In genomic region chr17:20142268-20142667, GRCh38 we compare ENCODE assay signal across 26 cellular contexts.
DNase-seq lines count a peak whose midpoint lies in the region; ATAC-seq, FAIRE-seq and TF ChIP-seq lines count a peak whose summit lies in the region.
"Had no signal": no experiment of that assay in that cellular context is flagged by ENCODE, and none has a peak within 500 bp of the region (broad histone marks: within the 10 kb centered on the region; RNA-seq: fewer than 3 reads in every experiment).

No MANE protein-coding gene starts in this region.

- no peak overlapping the region for H2BK120ac ChIP-seq in trophoblast cell (ENCODE audit: insufficient read depth, low read length, poor library complexity)

- H3K27me3 ChIP-seq in HepG2 (ENCODE audit: control insufficient read depth in 1 of 2, insufficient read depth in 2 of 2, low read length in 2 of 2) (peaks cover 0 to 8% of the 10 kb centered on the region in 2 experiments; a peak in 2 of 5 replicates), right lobe of liver (no peaks in the 10 kb centered on the region), bronchial epithelial cell (ENCODE audit: control insufficient read depth, insufficient read depth, low read length) (no peaks in the 10 kb centered on the region), trophoblast cell (ENCODE audit: insufficient read depth, low read length) (no peaks in the 10 kb centered on the region)
- H3K27me3 ChIP-seq: BE2C, BLaER1 had no signal

- ATAC-seq in HepG2, result no peak
- ATAC-seq in right lobe of liver, result no peak

- H3K79me2 ChIP-seq in HepG2 (ENCODE audit: insufficient read depth, low read length), result no peaks in the 10 kb centered on the region
- no peaks in the 10 kb centered on the region for H3K79me2 ChIP-seq in trophoblast cell (ENCODE audit: control insufficient read depth, insufficient read depth, low read length, poor library complexity)

- no peak overlapping the region for H2AK5ac ChIP-seq in trophoblast cell (ENCODE audit: low read length)

- no peak overlapping the region for H3K4me3 Mint-ChIP-seq in glutamatergic neuron (ENCODE audit: unreplicated experiment)
- H3K4me3 Mint-ChIP-seq: CD14-positive monocyte; CD4-positive, alpha-beta memory T cell; CD4-positive, CD25-positive, alpha-beta regulatory T cell; CD8-positive, alpha-beta memory T cell had no signal

- no peaks in the 10 kb centered on the region for H4K20me1 ChIP-seq in HepG2 (ENCODE audit: insufficient read depth, low read length)
- H4K20me1 ChIP-seq: BLaER1 had no signal

- H2BK12ac ChIP-seq in trophoblast cell (ENCODE audit: low read length), result no peak overlapping the region

- intact Hi-C loops in HepG2 (cut with micrococcal nuclease; ENCODE audit: unreplicated experiment) (no loop called here), right lobe of liver (cut with DNase I) (no loop called here)

- H3K4me1 Mint-ChIP-seq in glutamatergic neuron (ENCODE audit: low read depth, unreplicated experiment), result no peaks in the 10 kb centered on the region
- H3K4me1 Mint-ChIP-seq: CD14-positive monocyte; CD4-positive, alpha-beta memory T cell; CD4-positive, CD25-positive, alpha-beta regulatory T cell; CD8-positive, alpha-beta memory T cell had no signal

- H3K9ac ChIP-seq in HepG2 (ENCODE audit: insufficient read depth, low read depth, low read length) (no peak overlapping the region), trophoblast cell (ENCODE audit: low read length) (no peak overlapping the region)
- H3K9ac ChIP-seq: BLaER1 had no signal

- H3K9me3 ChIP-seq in HepG2 (ENCODE audit: low read length), result no peaks in the 10 kb centered on the region
- H3K9me3 ChIP-seq in right lobe of liver, result no peaks in the 10 kb centered on the region
- no peaks in the 10 kb centered on the region for H3K9me3 ChIP-seq in trophoblast cell (ENCODE audit: insufficient read depth, low read depth, low read length)
- H3K9me3 ChIP-seq: BE2C had no signal

- H3K27ac ChIP-seq in HepG2 (ENCODE audit: extremely low read length, insufficient read depth, low read length), result no peak overlapping the region
- no peak overlapping the region for H3K27ac ChIP-seq in right lobe of liver
- H3K27ac ChIP-seq in trophoblast cell (ENCODE audit: low read depth, low read length), result no peak overlapping the region
- H3K27ac ChIP-seq: 22Rv1, BLaER1 had no signal

- CTCF ChIA-PET in HepG2 (lab: Yijun Ruan, JAX; ENCODE audit: low intra/inter-chr PET ratio, low total read pairs), result no interaction called here

- H3K23ac ChIP-seq in trophoblast cell (ENCODE audit: low read length), result no peak overlapping the region

- no peak overlapping the region for H3K18ac ChIP-seq in trophoblast cell (ENCODE audit: low read length)

- H4K8ac ChIP-seq in trophoblast cell (ENCODE audit: low read depth, low read length), result no peak overlapping the region

- peaks cover 1% of the 10 kb centered on the region for H3K9me3 Mint-ChIP-seq in glutamatergic neuron (ENCODE audit: unreplicated experiment)
- H3K9me3 Mint-ChIP-seq: CD14-positive monocyte; CD8-positive, alpha-beta memory T cell had no signal

- 46% methylated on average over 6 of the region's 6 CpGs for WGBS in HepG2 (ENCODE audit: low lambda C conversion rate)
- 76% methylated on average over 6 of the region's 6 CpGs for WGBS in right lobe of liver (ENCODE audit: insufficient coverage, low coverage, low lambda C conversion rate, missing lambda C conversion rate)
- WGBS in trophoblast cell (ENCODE audit: extremely low coverage, insufficient coverage, insufficient read length), result no CpG with 5 or more reads among the region's 6 CpGs

- no peaks in the 10 kb centered on the region for H3K79me1 ChIP-seq in trophoblast cell (ENCODE audit: low read length)

- H3K4me3 ChIP-seq in HepG2 (replicated peaks in 1 of 3; ENCODE audit: insufficient read depth in 1 of 3, low read depth in 2 of 3, low read length in 3 of 3) (no peak overlapping the region), right lobe of liver (no peak overlapping the region), bronchial epithelial cell (ENCODE audit: low read depth, low read length) (no peak overlapping the region), trophoblast cell (ENCODE audit: low read depth, low read length) (no peak overlapping the region)
- H3K4me3 ChIP-seq: BLaER1 had no signal

- FAIRE-seq in HepG2 (lab: Jason Lieb, UNC), result no peak
- FAIRE-seq in bronchial epithelial cell (lab: Jason Lieb, UNC), result no peak
- FAIRE-seq: GM12891, GM19239 had no signal

- no peak overlapping the region for H3K4ac ChIP-seq in trophoblast cell (ENCODE audit: low read depth, low read length)

- no peak for DNase-seq in HepG2 (ENCODE audit: low spot score)
- no peak for DNase-seq in right lobe of liver
- DNase-seq in bronchial epithelial cell (ENCODE audit: low read depth), result peak; percentile 52
- peak; percentile 33 to 80 for DNase-seq in trophoblast cell
- no peak for DNase-seq in glutamatergic neuron
- no peak for DNase-seq in stimulated activated CD8-positive, alpha-beta memory T cell treated with anti-CD3 and anti-CD28 coated beads, Interleukin-4, amount 100 ng/mL, for 48 hours
- no peak for DNase-seq in iPS-NIHi7 (ENCODE audit: extremely low spot score)
- DNase-seq: ACHN; BE2C; C1 segment of cervical spinal cord; CD4-positive, alpha-beta memory T cell; CD4-positive, CD25-positive, alpha-beta regulatory T cell; CD8-positive, alpha-beta memory T cell; COR-L47; DMS 273 treated with DMSO at 0.1 percent for 48 hours; DMS153; DMS53; DMS79; DND-41; EL; GDM1 had no signal

- H4K91ac ChIP-seq in trophoblast cell (ENCODE audit: low read depth, low read length), result no peak overlapping the region

- no peak for TF ChIP-seq RAD21 in HepG2 (CRISPR knock-in tag; IDR thresholded peaks at IDR 0.05)

- BruUV-seq in HepG2 (replicated peaks; lab: Mats Ljungman, UMichigan), result no TSS peak

- H3K4me1 ChIP-seq in HepG2 (ENCODE audit: insufficient read depth, low read length), result no peaks in the 10 kb centered on the region
- no peaks in the 10 kb centered on the region for H3K4me1 ChIP-seq in right lobe of liver
- H3K4me1 ChIP-seq in trophoblast cell (ENCODE audit: control insufficient read depth in 1 of 2, insufficient read depth in 2 of 2, low read length in 2 of 2), result no peaks in the 10 kb centered on the region
- H3K4me1 ChIP-seq: BE2C had no signal

- H3K36me3 ChIP-seq in HepG2 (replicated peaks in 1 of 2; ENCODE audit: control insufficient read depth in 1 of 2, insufficient read depth in 2 of 2, low read length in 2 of 2) (no peaks in the 10 kb centered on the region), right lobe of liver (no peaks in the 10 kb centered on the region), bronchial epithelial cell (ENCODE audit: control insufficient read depth, insufficient read depth, low read length) (no peaks in the 10 kb centered on the region), trophoblast cell (ENCODE audit: control insufficient read depth in 1 of 2, insufficient read depth in 2 of 2, low read length in 2 of 2) (no peaks in the 10 kb centered on the region)
- H3K36me3 ChIP-seq: BE2C, BLaER1 had no signal

- peaks cover 4% of the 10 kb centered on the region for H3K27me3 Mint-ChIP-seq in glutamatergic neuron (ENCODE audit: unreplicated experiment)

- no peak overlapping the region for H3K27ac Mint-ChIP-seq in glutamatergic neuron (ENCODE audit: unreplicated experiment)
- H3K27ac Mint-ChIP-seq: CD4-positive, alpha-beta memory T cell; CD4-positive, CD25-positive, alpha-beta regulatory T cell; CD8-positive, alpha-beta memory T cell had no signal

- peaks cover 6% of the 10 kb centered on the region for H3K36me3 Mint-ChIP-seq in glutamatergic neuron (ENCODE audit: unreplicated experiment)
- H3K36me3 Mint-ChIP-seq: CD4-positive, alpha-beta memory T cell; CD4-positive, CD25-positive, alpha-beta regulatory T cell had no signal

- POLR2A ChIA-PET in HepG2 (lab: Yijun Ruan, JAX), result no interaction called here

- in situ Hi-C loops in HepG2 (cut with HindIII; ENCODE audit: extremely low pct_ligation_motif_present, low pct_unique_long_range_greater_than_20kb), result no loop called here

- H2AFZ ChIP-seq in HepG2 (ENCODE audit: low read length), result no peak overlapping the region
- H2AFZ ChIP-seq in trophoblast cell (ENCODE audit: insufficient read depth, low read length, poor library complexity), result no peak overlapping the region

- no peak for TF ChIP-seq CTCF in HepG2 (CRISPR knock-in tag; IDR thresholded peaks at IDR 0.05)
- TF ChIP-seq CTCF in right lobe of liver (IDR thresholded peaks at IDR 0.05), result no peak
- no peak for TF ChIP-seq CTCF in bronchial epithelial cell (IDR thresholded peaks at IDR 0.05; ENCODE audit: insufficient read depth, low read length, severe bottlenecking)
- no peak for TF ChIP-seq CTCF in glutamatergic neuron (IDR thresholded peaks at IDR 0.05; ENCODE audit: partially characterized antibody, unreplicated experiment)

- H3K4me2 ChIP-seq in HepG2 (ENCODE audit: low read depth, low read length) (no peak overlapping the region), trophoblast cell (ENCODE audit: low read length) (no peak overlapping the region)
- H3K4me2 ChIP-seq: BLaER1 had no signal

- no peak overlapping the region for H2BK5ac ChIP-seq in trophoblast cell (ENCODE audit: low read depth, low read length, poor library complexity)

- no peak for TF ChIP-seq EP300 in HepG2 (IDR thresholded peaks at IDR 0.05; ENCODE audit: low read depth in 2 of 2, low read length in 2 of 2)
- TF ChIP-seq EP300 in HepG2 (CRISPR knock-in tag; IDR thresholded peaks at IDR 0.05; ENCODE audit: borderline replicate concordance), result no peak

- TF ChIP-seq POLR2A in HepG2 (IDR thresholded peaks at IDR 0.05; ENCODE audit: insufficient read depth in 1 of 2, low read depth in 2 of 2, low read length in 2 of 2) (no peak), right lobe of liver (IDR thresholded peaks at IDR 0.05) (no peak)

- no peak overlapping the region for H3K14ac ChIP-seq in trophoblast cell (ENCODE audit: low read length)

- no peak overlapping the region for H4K12ac ChIP-seq in trophoblast cell (ENCODE audit: low read depth, low read length)

TF ChIP-seq in HepG2, 621 proteins besides CTCF, POLR2A, EP300 and RAD21:
- TF ChIP-seq MNT (IDR thresholded peaks at IDR 0.05) (peak; percentile 84), MBNL3 (CRISPR knock-in tag; conservative IDR thresholded peaks at IDR 0.05) (no peak)
TF ChIP-seq in HepG2: peak in this region for 1.

Comparison
In these comparisons a context has a peak if more than half of its experiments do, and no peak if none do; other contexts are left out.
1. DNase-seq: peak in bronchial epithelial cell (single experiment) and trophoblast cell (2 of 2); none in HepG2 (single experiment), right lobe of liver (0 of 3), glutamatergic neuron (single experiment), stimulated activated CD8-positive, alpha-beta memory T cell treated with anti-CD3 and anti-CD28 coated beads, Interleukin-4, amount 100 ng/mL, for 48 hours (single experiment) and iPS-NIHi7 (single experiment).